In genomic region chr1:154954541-154954940, GRCh38 we compare ENCODE assay signal across 9 cellular contexts. TPM values are rescaled to one million over a fixed set of nuclear protein-coding genes. Genes with fewer than 3 reads are reported as not detected.
DNase-seq lines count a peak whose midpoint lies in the region; ATAC-seq, FAIRE-seq and TF ChIP-seq lines count a peak whose summit lies in the region.
"Had no signal": no experiment of that assay in that cellular context is flagged by ENCODE, and none has a peak within 500 bp of the region (broad histone marks: within the 10 kb centered on the region; RNA-seq: fewer than 3 reads in every experiment).

No MANE protein-coding gene starts in this region.

- H3K27me3 ChIP-seq in CD4-positive, alpha-beta memory T cell (ENCODE audit: insufficient read depth, low read length): no peaks in the 10 kb centered on the region
- no peaks in the 10 kb centered on the region for H3K27me3 ChIP-seq in neuron (ENCODE audit: insufficient read depth, low read length)

- TF ChIP-seq POLR2A in GM18505 (IDR thresholded peaks at IDR 0.05; ENCODE audit: borderline replicate concordance, extremely low read depth, insufficient read depth, insufficient read length): no peak

- peak overlapping the region; percentile 98 to 100 (median 100) for H3K27ac Mint-ChIP-seq in CD4-positive, alpha-beta memory T cell

- FAIRE-seq in HTR-8/SVneo (lab: Jason Lieb, UNC): no peak

- H3K27ac ChIP-seq in CD4-positive, alpha-beta memory T cell (ENCODE audit: low read depth, low read length): peak overlapping the region; percentile 100
- H3K27ac ChIP-seq in cingulate gyrus (ENCODE audit: low read depth, low read length): peak overlapping the region; percentile 96

- H3K4me1 ChIP-seq in CD4-positive, alpha-beta memory T cell (ENCODE audit: insufficient read depth, low read length): peaks cover 70% of the 10 kb centered on the region
- H3K4me1 ChIP-seq in neuron (ENCODE audit: insufficient read depth, low read length): peaks cover 41% of the 10 kb centered on the region

- peaks cover 43 to 83% (median 74%) of the 10 kb centered on the region in 4 donors for H3K4me1 Mint-ChIP-seq in CD4-positive, alpha-beta memory T cell

- CTCF ChIA-PET in CD4-positive, alpha-beta memory T cell (lab: Charles Lee; ENCODE audit: partially characterized antibody): interaction anchor here (1.1 to 6.8 kb wide), 11 partner anchors 17 to 395 kb away, joined by 4 to 70 read pairs (median 9); partner anchors contain the start of genes ADAM15, CKS1B, KRTCAP2 and PMVK

- no peak for ATAC-seq in GM21360 (IDR thresholded peaks at IDR 0.05; ENCODE audit: unreplicated experiment)
- no peak for ATAC-seq in GM18505 (IDR thresholded peaks at IDR 0.05; ENCODE audit: unreplicated experiment)

- peaks cover 31 to 52% of the 10 kb centered on the region in 2 donors for H3K36me3 Mint-ChIP-seq in CD4-positive, alpha-beta memory T cell

- peaks cover 29% of the 10 kb centered on the region for H3K36me3 ChIP-seq in CD4-positive, alpha-beta memory T cell (ENCODE audit: insufficient read depth, low read length)
- peaks cover 28% of the 10 kb centered on the region for H3K36me3 ChIP-seq in neuron (ENCODE audit: insufficient read depth, low read length)

- intact Hi-C loops in CD4-positive, alpha-beta memory T cell (cut with micrococcal nuclease): loop anchor here (2.0 kb wide), 1 partner anchor 396 kb away; the partner anchor contains the start of gene UBE2Q1

- POLR2A ChIA-PET in CD4-positive, alpha-beta memory T cell (lab: Charles Lee; ENCODE audit: partially characterized antibody): interaction anchor here (0.7 to 41.7 kb wide), 16 partner anchors 11 to 987 kb away, joined by 3 to 1543 read pairs (median 5); partner anchors contain the start of genes ADAM15, ADAR, CKS1B and CREB3L4

- DNase-seq in CD4-positive, alpha-beta memory T cell: peak in 1 of 5 donors; percentile 41
- DNase-seq in Jurkat, Clone E6-1 (ENCODE audit: low read depth, low spot score): no peak
- DNase-seq in cerebellum (ENCODE audit: low spot score) (no peak), HTR-8/SVneo (ENCODE audit: insufficient read length, low spot score) (no peak)
- DNase-seq: NCI-H446 treated with DMSO at 0.1 percent for 48 hours had no signal

- H3K9me3 Mint-ChIP-seq in CD4-positive, alpha-beta memory T cell: peaks cover 0 to 3% (median 0%) of the 10 kb centered on the region in 8 donors

- H3K4me3 ChIP-seq in CD4-positive, alpha-beta memory T cell (ENCODE audit: low read length in 2 of 2): peak overlapping the region; percentile 80 to 90
- peak overlapping the region; percentile 64 for H3K4me3 ChIP-seq in Jurkat, Clone E6-1 (ENCODE audit: low read length)
- H3K4me3 ChIP-seq in neuron (ENCODE audit: low read length): peak overlapping the region; percentile 65

- H3K27me3 Mint-ChIP-seq in CD4-positive, alpha-beta memory T cell: no peaks in the 10 kb centered on the region

- peak overlapping the region; percentile 94 to 100 (median 98) for H3K4me3 Mint-ChIP-seq in CD4-positive, alpha-beta memory T cell

- no peaks in the 10 kb centered on the region for H3K9me3 ChIP-seq in CD4-positive, alpha-beta memory T cell (ENCODE audit: control insufficient read depth in 1 of 2, low read length in 2 of 2)
- H3K9me3 ChIP-seq in neuron (ENCODE audit: low read length): no peaks in the 10 kb centered on the region

- H2AFZ ChIP-seq in neuron (ENCODE audit: low read depth, low read length): no peak overlapping the region

RNA-seq across cellular contexts. Expression of gene PBXIP1, which starts 1.4 kb away (rescaled TPM):
- 100 to 1,000 TPM; 435 to 438 TPM for total RNA-seq in CD4-positive, alpha-beta memory T cell
- 100 to 1,000 TPM; 263 to 404 TPM for polyA plus RNA-seq in CD4-positive, alpha-beta memory T cell
- 24.7 TPM for polyA plus RNA-seq in Jurkat, Clone E6-1 (2012; ENCODE audit: insufficient read depth, insufficient read length)
- 16.2 TPM for total RNA-seq in cerebellum

RNA-seq across cellular contexts. Expression of gene PYGO2, which starts 7.0 kb away (rescaled TPM):
- total RNA-seq in CD4-positive, alpha-beta memory T cell: 10 to 100 TPM; 78.4 to 80.2 TPM
- 10 to 100 TPM; 22.5 to 54.2 TPM for polyA plus RNA-seq in CD4-positive, alpha-beta memory T cell
- polyA plus RNA-seq in Jurkat, Clone E6-1 (2012; ENCODE audit: insufficient read depth, insufficient read length): 38.0 TPM
- 8.5 TPM for total RNA-seq in cerebellum

RNA-seq across cellular contexts. Expression of gene SHC1, which starts 16.0 kb away (rescaled TPM):
- total RNA-seq in CD4-positive, alpha-beta memory T cell: 10 to 100 TPM; 78.4 to 81.7 TPM
- polyA plus RNA-seq in CD4-positive, alpha-beta memory T cell: 10 to 100 TPM; 36.4 to 44.5 TPM
- 40.0 TPM for polyA plus RNA-seq in Jurkat, Clone E6-1 (2012; ENCODE audit: insufficient read depth, insufficient read length)
- 16.7 TPM for total RNA-seq in cerebellum

RNA-seq across cellular contexts. Expression of gene PMVK, which starts 18.0 kb away (rescaled TPM):
- 10 to 100 TPM; 17.6 to 21.2 TPM for total RNA-seq in CD4-positive, alpha-beta memory T cell
- 10 to 100 TPM; 61.7 to 87.0 TPM for polyA plus RNA-seq in CD4-positive, alpha-beta memory T cell
- polyA plus RNA-seq in Jurkat, Clone E6-1 (2012; ENCODE audit: insufficient read depth, insufficient read length): 73.2 TPM
- total RNA-seq in cerebellum: 7.8 TPM

RNA-seq across cellular contexts. Expression of gene CKS1B, which starts 19.9 kb away (rescaled TPM):
- 10 to 100 TPM; 12.2 to 13.0 TPM for total RNA-seq in CD4-positive, alpha-beta memory T cell
- polyA plus RNA-seq in CD4-positive, alpha-beta memory T cell: 10 to 100 TPM; 50.2 to 67.9 TPM
- 355 TPM for polyA plus RNA-seq in Jurkat, Clone E6-1 (2012; ENCODE audit: insufficient read depth, insufficient read length)
- 26.5 TPM for total RNA-seq in cerebellum

Comparison
In these comparisons a context has a peak if more than half of its experiments do, and no peak if none do; other contexts are left out.
1. RNA of gene PBXIP1, which starts 1.4 kb away (total RNA-seq): 435 to 438 TPM in CD4-positive, alpha-beta memory T cell; 16.2 TPM in cerebellum (single experiment); every median in the first group is over 10 times any median in the second.
2. Peak in every context shown above with its lines, with median percentiles within 50 percentile points of each other: H3K4me3 ChIP-seq.